8 cellular contexts compared by ENCODE assay signal in the genomic region with DNA sequence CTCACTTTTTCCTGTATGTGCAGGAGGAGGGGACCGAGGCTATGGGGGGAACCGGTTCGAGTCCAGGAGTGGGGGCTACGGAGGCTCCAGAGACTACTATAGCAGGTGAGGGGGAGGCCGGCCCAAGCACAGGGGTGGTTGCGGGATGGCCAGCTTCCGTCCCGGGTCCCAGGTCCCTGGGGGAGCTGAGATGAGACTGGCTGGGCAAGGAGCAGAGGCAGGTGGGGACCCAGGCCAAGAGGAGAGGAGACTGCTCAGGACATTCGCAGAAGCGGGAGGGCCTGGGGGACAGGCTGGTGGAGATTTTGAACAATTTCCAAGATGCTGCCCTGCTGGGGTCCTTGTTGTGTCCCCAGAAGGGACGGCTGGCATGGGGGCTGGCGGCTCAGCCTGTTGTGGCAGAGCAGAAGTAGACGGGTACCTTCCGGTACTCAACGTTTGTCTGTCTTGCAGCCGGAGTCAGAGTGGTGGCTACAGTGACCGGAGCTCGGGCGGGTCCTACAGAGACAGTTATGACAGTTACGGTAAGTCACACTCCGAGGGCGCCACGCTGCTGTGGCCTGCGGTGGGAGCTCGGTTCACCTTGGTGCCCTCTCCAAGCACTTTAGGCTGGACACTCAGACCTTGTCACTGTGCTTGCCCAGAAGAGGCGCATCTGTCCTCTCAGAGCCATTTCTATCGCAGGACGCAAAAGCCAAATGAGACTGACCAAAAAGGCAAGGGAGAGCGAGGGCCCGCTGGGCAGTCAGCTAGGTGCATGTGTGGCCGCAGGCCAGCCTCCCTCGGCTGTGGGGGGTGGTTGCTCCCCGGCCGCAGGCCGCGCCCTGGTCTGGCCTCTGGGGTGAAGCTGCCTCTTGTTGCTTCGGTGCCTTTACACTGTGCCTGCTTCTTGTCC. TPM values are rescaled to one million over a fixed set of nuclear protein-coding genes. Genes with fewer than 3 reads are reported as not detected.
DNase-seq lines count a peak whose midpoint lies in the region; ATAC-seq, FAIRE-seq and TF ChIP-seq lines count a peak whose summit lies in the region.

No MANE protein-coding gene starts in this region.

- TF ChIP-seq CTCF in fibroblast of mammary gland (conservative IDR thresholded peaks at IDR 0.05; ENCODE audit: control insufficient read depth, insufficient read depth, low read depth, low read length) = no peak
- no peak for TF ChIP-seq CTCF in gastrocnemius medialis (IDR thresholded peaks at IDR 0.05 in 4 of 5, conservative IDR thresholded peaks at IDR 0.05 in 1 of 5)

- H3K27me3 Mint-ChIP-seq in T-helper 17 cell = no peaks in the 10 kb centered on the region

- no peaks in the 10 kb centered on the region for H3K27me3 ChIP-seq in gastrocnemius medialis
- H3K27me3 ChIP-seq in aorta (ENCODE audit: control insufficient read depth in 1 of 2, insufficient read depth in 2 of 2, low read length in 1 of 2) = no peaks in the 10 kb centered on the region

- H3K4me1 ChIP-seq in gastrocnemius medialis (peaks cover 73 to 81% of the 10 kb centered on the region in 2 donors), aorta (ENCODE audit: control insufficient read depth in 1 of 2, insufficient read depth in 2 of 2, low read length in 2 of 2) (no peaks in the 10 kb centered on the region)

- H3K4me3 Mint-ChIP-seq in T-helper 17 cell = peak overlapping the region; percentile 97

- peaks cover 4% of the 10 kb centered on the region for H3K36me3 Mint-ChIP-seq in T-helper 17 cell (ENCODE audit: low read depth)

- in situ Hi-C loops in gastrocnemius medialis (cut with MboI; ENCODE audit: low sequenced_read_pairs in 4 of 4) = no loop called here

- no peak for FAIRE-seq in GM12891 (lab: Jason Lieb, UNC)

- WGBS in aorta, 2 donors = 64% methylated on average over 37 of the region's 37 CpGs

- H3K27ac Mint-ChIP-seq in T-helper 17 cell = peak overlapping the region; percentile 98

- H3K36me3 ChIP-seq in gastrocnemius medialis (peaks cover 0 to 42% of the 10 kb centered on the region in 2 donors), aorta (ENCODE audit: control insufficient read depth in 1 of 2, insufficient read depth in 2 of 2, low read length in 1 of 2) (peaks cover 0 to 7% of the 10 kb centered on the region in 2 donors)

- H3K9me3 ChIP-seq in T-helper 17 cell (ENCODE audit: control insufficient read depth, low read length, poor library complexity, severe bottlenecking) (no peaks in the 10 kb centered on the region), gastrocnemius medialis (no peaks in the 10 kb centered on the region), aorta (ENCODE audit: control insufficient read depth, low read length) (no peaks in the 10 kb centered on the region)

- H3K27ac ChIP-seq in gastrocnemius medialis = peak overlapping the region; percentile 92 to 99 (median 98)
- H3K27ac ChIP-seq in aorta (ENCODE audit: low read depth in 1 of 2, low read length in 2 of 2) = peak overlapping the region in 1 of 2 donors; percentile 7

- H3K4me1 Mint-ChIP-seq in T-helper 17 cell = peaks cover 51% of the 10 kb centered on the region

- H3K4me3 ChIP-seq in fibroblast of mammary gland (ENCODE audit: control insufficient read depth, low read depth, low read length) = peak overlapping the region; percentile 71
- peak overlapping the region; percentile 51 to 81 (median 72) for H3K4me3 ChIP-seq in gastrocnemius medialis
- no peak overlapping the region for H3K4me3 ChIP-seq in aorta (ENCODE audit: low read length in 2 of 2)

- DNase-seq in GM12891 (ENCODE audit: insufficient read length, low spot score) = no peak
- DNase-seq in T-helper 17 cell = no peak
- DNase-seq in fibroblast of mammary gland (ENCODE audit: low read depth) = no peak
- peak in 1 of 2 donors; percentile 61 for DNase-seq in gastrocnemius medialis
- no peak for DNase-seq in stimulated activated CD4-positive, alpha-beta T cell treated with anti-CD3 and anti-CD28 coated beads, Interleukin-12 subunit alpha, Interleukin-12 subunit beta, amount 100 ng/mL, for 4 hours
- DNase-seq in NCI-H187 (lab: John Stamatoyannopoulos, UW) = no peak
- no peak for DNase-seq in hepatic stellate cell (ENCODE audit: low spot score)
- no peak for DNase-seq in aorta

- ATAC-seq in T-helper 17 cell (no peak), gastrocnemius medialis (no peak), aorta (ENCODE audit: low FRiP score) (no peak)

- intact Hi-C loops in gastrocnemius medialis (cut with DNase I; ENCODE audit: low total_unique reads) = loop anchor here (10.0 kb wide), 1 partner anchor 477 kb away; the partner anchor contains the start of gene PTBP1
- intact Hi-C loops in aorta (cut with DNase I) = loop anchor here in 1 of 2 donors (10.0 kb wide), 1 partner anchor 233 kb away; no protein-coding TSS in a partner anchor

- TF ChIP-seq POLR2A in GM12891 (IDR thresholded peaks at IDR 0.05; ENCODE audit: low read depth, low read length) (no peak; the same call in none of the 2 replicates), gastrocnemius medialis (IDR thresholded peaks at IDR 0.05) (peak in 1 of 2 donors; percentile 42)

TF ChIP-seq in GM12891, 5 proteins besides CTCF, POLR2A, EP300 and RAD21:
- TF ChIP-seq SPI1 (IDR thresholded peaks at IDR 0.05; ENCODE audit: low read depth, low read length) (no peak), POU2F2 (IDR thresholded peaks at IDR 0.05; ENCODE audit: low read depth, low read length) (peak; percentile 9; the same call in 1 of the 2 replicates), PAX5 (IDR thresholded peaks at IDR 0.05; ENCODE audit: insufficient read depth, low read length, severe bottlenecking) (no peak), POLR2AphosphoS5 (IDR thresholded peaks at IDR 0.05; ENCODE audit: low read depth, low read length) (peak; percentile 20; the same call in 1 of the 2 replicates), TAF1 (IDR thresholded peaks at IDR 0.05; ENCODE audit: low read depth, low read length) (no peak)

RNA-seq across cellular contexts. Expression of gene CIRBP, which starts 2.6 kb away (rescaled TPM):
- 297 TPM for polyA plus RNA-seq in GM12891 (2012; ENCODE audit: low read depth, missing spikeins)
- total RNA-seq in T-helper 17 cell (100 to 1,000 TPM; 460 to 474 TPM), gastrocnemius medialis (100 to 1,000 TPM; 274 to 578 (median 418) TPM), aorta (100 to 1,000 TPM; 391 to 397 TPM)
- polyA plus RNA-seq in aorta = 1,000 to 10,000 TPM in 1 of 2 donors, 100 to 1,000 TPM in 1; 252 to 1,634 TPM

RNA-seq across cellular contexts. Expression of gene FAM174C, which starts 3.6 kb away (rescaled TPM):
- 47.7 TPM for polyA plus RNA-seq in GM12891 (2012; ENCODE audit: low read depth, missing spikeins)
- total RNA-seq in T-helper 17 cell (10 to 100 TPM; 40.6 to 43.6 TPM), gastrocnemius medialis (10 to 100 TPM; 18.7 to 36.7 (median 28.7) TPM), aorta (10 to 100 TPM; 21.9 to 23.3 TPM)
- 10 to 100 TPM; 43.8 to 68.8 TPM for polyA plus RNA-seq in aorta

RNA-seq across cellular contexts. Expression of gene EFNA2, which starts 13.9 kb away (rescaled TPM):
- polyA plus RNA-seq in GM12891 (2012; ENCODE audit: low read depth, missing spikeins) = not detected
- not detected for total RNA-seq in T-helper 17 cell
- not detected for total RNA-seq in gastrocnemius medialis
- not detected for total RNA-seq in aorta
- polyA plus RNA-seq in aorta = 1 to 10 TPM in 1 of 2 donors, not detected in 1; 2.8 TPM

RNA-seq across cellular contexts. Expression of gene MIDN, which starts 23.4 kb away (rescaled TPM):
- 16.2 TPM for polyA plus RNA-seq in GM12891 (2012; ENCODE audit: low read depth, missing spikeins)
- total RNA-seq in T-helper 17 cell (100 to 1,000 TPM in 1 of 2 donors, 10 to 100 TPM in 1; 87.1 to 113 TPM), gastrocnemius medialis (100 to 1,000 TPM in 2 of 4 donors, 10 to 100 TPM in 2; 34.9 to 117 (median 86.3) TPM), aorta (100 to 1,000 TPM; 112 to 121 TPM)
- polyA plus RNA-seq in aorta = 10 to 100 TPM; 11.8 to 27.4 TPM

RNA-seq across cellular contexts. Expression of gene ATP5F1D, which starts 30.2 kb away (rescaled TPM):
- 209 TPM for polyA plus RNA-seq in GM12891 (2012; ENCODE audit: low read depth, missing spikeins)
- total RNA-seq in T-helper 17 cell (100 to 1,000 TPM; 104 to 115 TPM), gastrocnemius medialis (100 to 1,000 TPM; 189 to 442 (median 273) TPM), aorta (100 to 1,000 TPM in 1 of 2 donors, 10 to 100 TPM in 1; 92.8 to 102 TPM)
- 100 to 1,000 TPM; 131 to 164 TPM for polyA plus RNA-seq in aorta

Comparison
In these comparisons a context has a peak if more than half of its experiments do, and no peak if none do; other contexts are left out.
1. H3K4me3 ChIP-seq: peak in fibroblast of mammary gland (single experiment) and gastrocnemius medialis (4 of 4); none in aorta (0 of 2).